In the genomic region with DNA sequence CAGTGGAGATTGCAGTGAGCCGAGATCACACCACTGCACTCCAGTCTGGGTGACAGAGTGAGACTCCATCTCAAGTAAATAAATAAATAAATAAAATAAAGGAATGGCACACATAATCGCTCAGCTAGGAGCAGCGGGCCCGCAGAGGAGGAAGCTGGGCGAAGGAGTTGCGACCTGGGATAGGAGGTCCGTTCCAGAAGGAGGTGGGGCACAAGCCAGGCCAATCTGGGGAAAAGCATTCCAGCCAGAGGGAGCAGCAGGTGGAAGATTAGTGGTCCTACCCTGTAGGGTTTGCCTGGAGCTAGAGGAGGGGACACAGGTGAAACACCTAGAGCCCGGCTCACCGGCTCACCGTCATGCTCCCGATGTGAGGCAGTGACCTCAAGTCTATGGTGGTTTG, we compare ENCODE assay signal across 1 cellular context.
TF ChIP-seq lines count a peak whose summit lies in the region.

No MANE protein-coding gene starts in this region.

TF ChIP-seq in IMR-90, 13 proteins besides CTCF, POLR2A, EP300 and RAD21 (continued from another document):
- TF ChIP-seq ELK1 (IDR thresholded peaks at IDR 0.05; ENCODE audit: borderline replicate concordance, low read depth, low read length): no peak
- TF ChIP-seq NFE2L2 (IDR thresholded peaks at IDR 0.05; ENCODE audit: low read depth, low read length): no peak
- no peak for TF ChIP-seq MXI1 (IDR thresholded peaks at IDR 0.05; ENCODE audit: borderline replicate concordance, low read depth, low read length)
- no peak for TF ChIP-seq USF2 (IDR thresholded peaks at IDR 0.05; ENCODE audit: low read depth, low read length)
- TF ChIP-seq RFX5 (IDR thresholded peaks at IDR 0.05; ENCODE audit: low read depth, low read length): no peak
- TF ChIP-seq SMC3 (IDR thresholded peaks at IDR 0.05; ENCODE audit: low read depth, low read length): no peak
- no peak for TF ChIP-seq MAZ (IDR thresholded peaks at IDR 0.05; ENCODE audit: borderline replicate concordance, low read depth, low read length)
- TF ChIP-seq MAFK (IDR thresholded peaks at IDR 0.05; ENCODE audit: low read depth, low read length): no peak
- TF ChIP-seq RCOR1 (IDR thresholded peaks at IDR 0.05; ENCODE audit: insufficient replicate concordance, low read length): no peak
